In genomic region chr14:75333523-75334190, GRCh38 we compare ENCODE assay signal across 10 cellular contexts. TPM values are rescaled to one million over a fixed set of nuclear protein-coding genes. Genes with fewer than 3 reads are reported as not detected.
A peak's percentile ranks its signal among the peaks of the same experiment; 100 is the strongest.
DNase-seq lines count a peak whose midpoint lies in the region; ATAC-seq, FAIRE-seq and TF ChIP-seq lines count a peak whose summit lies in the region.
"Had no signal": no experiment of that assay in that cellular context is flagged by ENCODE, and none has a peak within 500 bp of the region (broad histone marks: within the 10 kb centered on the region; RNA-seq: fewer than 3 reads in every experiment).

No MANE protein-coding gene starts in this region.

- H3K4me3 ChIP-seq in ACC112 (ENCODE audit: low read depth, low read length), result no peak overlapping the region
- H3K4me3 ChIP-seq in ascending aorta, result no peak overlapping the region
- peak overlapping the region; percentile 71 for H3K4me3 ChIP-seq in naive thymus-derived CD4-positive, alpha-beta T cell (ENCODE audit: low read length)
- H3K4me3 ChIP-seq in prostate gland, result no peak overlapping the region

- FAIRE-seq in HTR-8/SVneo (lab: Jason Lieb, UNC), result peak; percentile 16

- peaks cover 0 to 5% (median 0%) of the 10 kb centered on the region in 11 donors for H3K9me3 Mint-ChIP-seq in naive thymus-derived CD4-positive, alpha-beta T cell

- TF ChIP-seq CTCF in ascending aorta (IDR thresholded peaks at IDR 0.05) (no peak), prostate gland (IDR thresholded peaks at IDR 0.05) (no peak)

- intact Hi-C loops in ascending aorta (cut with DNase I), result no loop called here
- intact Hi-C loops in naive thymus-derived CD4-positive, alpha-beta T cell (cut with micrococcal nuclease), result loop anchor here in 1 of 2 donors (1.0 to 10.0 kb wide), 2 partner anchors 91 to 156 kb away; partner anchors contain the start of gene JDP2
- intact Hi-C loops in prostate gland (cut with DNase I), result no loop called here
- intact Hi-C loops in posterior vena cava (cut with DNase I), result no loop called here

- H3K27me3 Mint-ChIP-seq in naive thymus-derived CD4-positive, alpha-beta T cell, result peaks cover 0 to 16% (median 0%) of the 10 kb centered on the region in 5 donors

- no peaks in the 10 kb centered on the region for H3K79me2 ChIP-seq in ACC112 (ENCODE audit: control insufficient read depth, insufficient read depth, low read length, unreplicated experiment)

- H3K9me3 ChIP-seq in ascending aorta (no peaks in the 10 kb centered on the region), prostate gland (no peaks in the 10 kb centered on the region)
- H3K9me3 ChIP-seq in naive thymus-derived CD4-positive, alpha-beta T cell (ENCODE audit: control insufficient read depth in 2 of 3, low read length in 3 of 3), result no peaks in the 10 kb centered on the region

- no peak for TF ChIP-seq POLR2A in prostate gland (IDR thresholded peaks at IDR 0.05)

- H3K4me1 ChIP-seq in ACC112 (ENCODE audit: control insufficient read depth, insufficient read depth, low read length, unreplicated experiment) (peaks cover 11% of the 10 kb centered on the region), ascending aorta (no peaks in the 10 kb centered on the region), prostate gland (replicated peaks) (no peaks in the 10 kb centered on the region)
- H3K4me1 ChIP-seq in naive thymus-derived CD4-positive, alpha-beta T cell (ENCODE audit: control insufficient read depth in 2 of 2, insufficient read depth in 2 of 2, low read length in 2 of 2), result peaks cover 12 to 14% of the 10 kb centered on the region in 2 donors

- H3K27ac Mint-ChIP-seq in naive thymus-derived CD4-positive, alpha-beta T cell, result peak overlapping the region; percentile 90 to 99 (median 98)

- peaks cover 0 to 4% (median 0%) of the 10 kb centered on the region in 5 donors for H3K36me3 Mint-ChIP-seq in naive thymus-derived CD4-positive, alpha-beta T cell

- H2AFZ ChIP-seq in ACC112 (ENCODE audit: low read length, unreplicated experiment), result peak overlapping the region; percentile 94

- H3K27me3 ChIP-seq in ACC112 (ENCODE audit: insufficient read depth, low read length) (no peaks in the 10 kb centered on the region), ascending aorta (no peaks in the 10 kb centered on the region), prostate gland (replicated peaks; ENCODE audit: insufficient read depth) (no peaks in the 10 kb centered on the region)
- no peaks in the 10 kb centered on the region for H3K27me3 ChIP-seq in naive thymus-derived CD4-positive, alpha-beta T cell (ENCODE audit: control insufficient read depth in 2 of 2, insufficient read depth in 2 of 2, low read length in 2 of 2)

- DNase-seq in HTR-8/SVneo (ENCODE audit: insufficient read length, low spot score) (no peak), ascending aorta (ENCODE audit: low spot score in 2 of 2) (no peak), middle frontal gyrus (ENCODE audit: extremely low spot score, low spot score) (no peak), prostate gland (ENCODE audit: low spot score) (no peak), posterior vena cava (ENCODE audit: low spot score) (no peak)
- DNase-seq in naive thymus-derived CD4-positive, alpha-beta T cell, result peak in 6 of 9 donors; percentile 4 to 27 (median 10)
- DNase-seq: NCI-H226 had no signal

- peak; percentile 34 for ATAC-seq in naive thymus-derived CD4-positive, alpha-beta T cell
- no peak for ATAC-seq in HG03442 (IDR thresholded peaks at IDR 0.05; ENCODE audit: unreplicated experiment)

- CTCF ChIA-PET in naive thymus-derived CD4-positive, alpha-beta T cell (lab: Charles Lee), result interaction anchor here (0.7 to 0.9 kb wide), 4 partner anchors 9 to 725 kb away, joined by 3 to 6 read pairs (median 4); no protein-coding TSS in a partner anchor

- 76% methylated on average over 27 of the region's 27 CpGs for WGBS in prostate gland

- peak overlapping the region; percentile 84 to 93 (median 88) for H3K4me3 Mint-ChIP-seq in naive thymus-derived CD4-positive, alpha-beta T cell

- H3K36me3 ChIP-seq in ACC112 (ENCODE audit: insufficient read depth, low read length) (no peaks in the 10 kb centered on the region), ascending aorta (no peaks in the 10 kb centered on the region), prostate gland (no peaks in the 10 kb centered on the region)
- H3K36me3 ChIP-seq in naive thymus-derived CD4-positive, alpha-beta T cell (ENCODE audit: control insufficient read depth in 2 of 3, insufficient read depth in 3 of 3, low read length in 3 of 3), result no peaks in the 10 kb centered on the region

- POLR2A ChIA-PET in naive thymus-derived CD4-positive, alpha-beta T cell (lab: Charles Lee), result interaction anchor here (0.6 to 1.7 kb wide), 9 partner anchors 9 to 227 kb away, joined by 3 to 6 read pairs (median 3); no protein-coding TSS in a partner anchor

- H3K27ac ChIP-seq in ACC112 (ENCODE audit: low read depth, low read length) (no peak overlapping the region), ascending aorta (peak overlapping the region; percentile 25 to 64), prostate gland (no peak overlapping the region)
- H3K27ac ChIP-seq in naive thymus-derived CD4-positive, alpha-beta T cell (ENCODE audit: low read depth, low read length), result peak overlapping the region; percentile 77
- H3K27ac ChIP-seq: C4-2B had no signal

- peaks cover 20 to 42% (median 28%) of the 10 kb centered on the region in 7 donors for H3K4me1 Mint-ChIP-seq in naive thymus-derived CD4-positive, alpha-beta T cell

RNA-seq across cellular contexts. Expression of gene FOS, which starts 55.0 kb away (rescaled TPM):
- total RNA-seq in ascending aorta (4,268 TPM), prostate gland (100 to 1,000 TPM in 1 of 2 donors, 10 to 100 TPM in 1; 73.9 to 127 TPM), posterior vena cava (100 to 1,000 TPM; 485 to 992 TPM)
- total RNA-seq in naive thymus-derived CD4-positive, alpha-beta T cell, result 1,000 to 10,000 TPM in 2 of 5 experiments, 10 to 100 TPM in 2, 1 to 10 TPM in 1; 9.4 to 4,557 (median 14.4) TPM
- polyA plus RNA-seq in naive thymus-derived CD4-positive, alpha-beta T cell, result 10 to 100 TPM; 27.5 to 96.7 TPM

Comparison
In these comparisons a context has a peak if more than half of its experiments do, and no peak if none do; other contexts are left out.
1. H3K27ac ChIP-seq: peak in ascending aorta (2 of 2) and naive thymus-derived CD4-positive, alpha-beta T cell (single experiment); none in ACC112 (single experiment) and prostate gland (0 of 2).
2. DNase-seq: peak in naive thymus-derived CD4-positive, alpha-beta T cell (6 of 9); none in HTR-8/SVneo (single experiment), ascending aorta (0 of 2), middle frontal gyrus (single experiment), prostate gland (single experiment) and posterior vena cava (single experiment).